23 cellular contexts compared by ENCODE assay signal in the genomic region with DNA sequence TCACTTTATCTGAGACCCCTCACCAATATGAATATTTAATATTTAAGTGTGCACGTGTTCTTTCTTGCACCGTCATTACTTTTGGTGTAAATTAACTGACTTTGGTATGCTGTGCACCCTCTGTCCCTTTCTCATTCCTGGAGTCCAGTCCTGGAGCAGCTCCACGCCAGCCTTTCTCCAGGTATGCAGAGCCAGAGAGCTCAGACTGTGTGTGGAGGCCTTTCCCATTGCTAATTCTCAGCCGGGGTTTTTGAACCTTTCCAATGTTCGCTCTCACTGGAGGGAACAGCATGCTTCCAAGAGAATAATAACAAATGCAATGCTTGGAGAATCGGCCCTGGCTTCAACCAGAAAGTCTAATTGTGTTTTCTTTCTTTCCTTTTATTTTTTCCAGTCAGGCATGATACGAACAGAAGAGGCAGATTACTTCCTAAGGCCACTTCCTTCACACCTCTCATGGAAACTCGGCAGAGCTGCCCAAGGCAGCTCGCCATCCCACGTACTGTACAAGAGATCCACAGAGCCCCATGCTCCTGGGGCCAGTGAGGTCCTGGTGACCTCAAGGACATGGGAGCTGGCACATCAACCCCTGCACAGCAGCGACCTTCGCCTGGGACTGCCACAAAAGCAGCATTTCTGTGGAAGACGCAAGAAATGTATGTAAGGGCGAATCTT. TPM values are rescaled to one million over a fixed set of nuclear protein-coding genes. Genes with fewer than 3 reads are reported as not detected.
"Had no signal": no experiment of that assay in that cellular context is flagged by ENCODE, and none has a peak within 500 bp of the region (broad histone marks: within the 10 kb centered on the region; RNA-seq: fewer than 3 reads in every experiment).

No MANE protein-coding gene starts in this region.

- H3K4me3 ChIP-seq: adrenal gland, ascending aorta, breast epithelium, coronary artery, heart right ventricle, mucosa of descending colon, sigmoid colon, smooth muscle cell, vagina had no signal

- H3K9me3 ChIP-seq: adrenal gland, ascending aorta, breast epithelium, heart right ventricle, mucosa of descending colon, sigmoid colon, vagina had no signal

- H3K27ac Mint-ChIP-seq: activated naive CD8-positive, alpha-beta T cell; immature natural killer cell; memory B cell; stimulated activated naive B cell treated with anti-CD40 and anti-IgM and Interleukin-4, amounts not matched to agents 10 μg/mL and 1 μg/mL and 100 μg/mL, for 72 hours; type B pancreatic cell had no signal

- ATAC-seq: heart right ventricle; mucosa of descending colon; stimulated activated naive B cell treated with anti-CD40 and anti-IgM and Interleukin-4, amounts not matched to agents 10 μg/mL and 1 μg/mL and 100 μg/mL, for 72 hours had no signal

- DNase-seq: activated T-cell treated with anti-CD3 and anti-CD28 coated beads, Interleukin-2, amount 50 U/mL, for 1 hour; adrenal gland; foreskin fibroblast; heart right ventricle; immature natural killer cell; mucosa of descending colon; sigmoid colon; stimulated activated CD4-positive, alpha-beta T cell treated with anti-CD3 and anti-CD28 coated beads, Interleukin-15, amount 100 ng/mL, for 24 hours; stimulated activated CD8-positive, alpha-beta memory T cell treated with anti-CD3 and anti-CD28 coated beads, Interleukin-4, amount 100 ng/mL, for 48 hours; stimulated activated naive B cell treated with anti-CD40 and anti-IgM and Interleukin-4, amounts not matched to agents 10 μg/mL and 1 μg/mL and 100 μg/mL, for 72 hours; T-helper 9 cell had no signal

- H3K4me1 ChIP-seq: adrenal gland, ascending aorta, breast epithelium, heart right ventricle, sigmoid colon, vagina had no signal

- H3K36me3 ChIP-seq: adrenal gland, ascending aorta, breast epithelium, heart right ventricle, sigmoid colon, vagina had no signal

- H3K36me3 Mint-ChIP-seq: activated naive CD8-positive, alpha-beta T cell; immature natural killer cell; memory B cell; stimulated activated naive B cell treated with anti-CD40 and anti-IgM and Interleukin-4, amounts not matched to agents 10 μg/mL and 1 μg/mL and 100 μg/mL, for 72 hours; type B pancreatic cell had no signal

- H3K27ac ChIP-seq: adrenal gland, ascending aorta, breast epithelium, coronary artery, epithelial cell of prostate, heart right ventricle, sigmoid colon, vagina had no signal

- H3K27me3 ChIP-seq: adrenal gland, ascending aorta, breast epithelium, sigmoid colon, vagina had no signal

- H3K4me1 Mint-ChIP-seq: central memory CD8-positive, alpha-beta T cell; immature natural killer cell; memory B cell; stimulated activated naive B cell treated with anti-CD40 and anti-IgM and Interleukin-4, amounts not matched to agents 10 μg/mL and 1 μg/mL and 100 μg/mL, for 72 hours had no signal

- H3K4me3 Mint-ChIP-seq: activated naive CD8-positive, alpha-beta T cell; central memory CD8-positive, alpha-beta T cell; immature natural killer cell; memory B cell; stimulated activated naive B cell treated with anti-CD40 and anti-IgM and Interleukin-4, amounts not matched to agents 10 μg/mL and 1 μg/mL and 100 μg/mL, for 72 hours; type B pancreatic cell had no signal

- H3K9me3 Mint-ChIP-seq: central memory CD8-positive, alpha-beta T cell; memory B cell; stimulated activated naive B cell treated with anti-CD40 and anti-IgM and Interleukin-4, amounts not matched to agents 10 μg/mL and 1 μg/mL and 100 μg/mL, for 72 hours; type B pancreatic cell had no signal

RNA-seq across cellular contexts. Expression of a gene that starts 41.7 kb away (rescaled TPM):
- total RNA-seq: T-helper 1 cell treated with Interleukin-12 subunit alpha and Interleukin-12 subunit beta and Interleukin-4 antibody, amounts not matched to agents 30 ng/mL and 1 ng/mL, for 36 hours had no signal
- polyA plus RNA-seq: immature natural killer cell, liver had no signal
